Comparison of ENCODE assay signal across 9 cellular contexts in the genomic region with DNA sequence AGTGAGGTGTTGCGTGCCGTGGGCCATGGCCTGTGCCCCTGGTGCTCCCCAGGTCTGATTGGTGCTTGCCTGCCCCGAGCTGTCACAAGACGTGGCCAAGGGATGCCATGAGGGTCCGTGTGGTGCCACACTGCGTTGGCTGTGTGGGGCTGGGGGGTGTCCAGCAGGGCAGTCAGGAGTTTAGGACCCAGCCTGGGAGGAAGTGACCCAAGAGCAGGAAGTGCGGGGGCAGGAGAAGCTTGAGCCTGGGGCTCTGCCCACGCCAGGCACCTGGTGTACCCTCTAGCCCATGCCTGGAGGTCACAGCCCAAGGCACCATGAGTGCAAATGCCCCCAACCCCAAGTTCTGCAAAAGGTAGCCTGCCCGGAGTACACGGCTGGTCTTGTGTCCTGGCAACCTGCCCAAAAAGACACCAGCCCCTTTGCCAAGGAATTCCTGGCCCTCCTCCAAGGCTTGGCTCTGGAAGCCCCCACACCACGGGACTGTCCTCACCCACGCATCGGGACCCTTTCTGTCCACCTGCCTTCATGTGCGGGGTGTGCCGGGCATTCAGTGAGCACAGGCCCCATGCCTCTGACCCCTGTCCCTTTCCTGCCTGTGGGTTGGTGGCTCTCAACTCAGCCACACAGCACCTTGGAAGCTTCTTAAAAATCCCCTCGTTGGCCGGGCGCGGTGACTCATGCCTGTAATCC. TPM values are rescaled to one million over a fixed set of nuclear protein-coding genes. Genes with fewer than 3 reads are reported as not detected.
DNase-seq lines count a peak whose midpoint lies in the region; ATAC-seq and TF ChIP-seq lines count a peak whose summit lies in the region.
"Had no signal": no experiment of that assay in that cellular context is flagged by ENCODE, and none has a peak within 500 bp of the region (broad histone marks: within the 10 kb centered on the region; RNA-seq: fewer than 3 reads in every experiment).

No MANE protein-coding gene starts in this region.

- H3K27me3 Mint-ChIP-seq in MCF 10A (ENCODE audit: insufficient read depth, unreplicated experiment) (no peaks in the 10 kb centered on the region), memory B cell (no peaks in the 10 kb centered on the region)

- no peaks in the 10 kb centered on the region for H3K27me3 ChIP-seq in brain microvascular endothelial cell (replicated peaks)

- intact Hi-C loops in Right ventricle myocardium inferior (cut with DNase I) = no loop called here
- intact Hi-C loops in cardiac septum (cut with DNase I) = loop anchor here (5.0 kb wide), 1 partner anchor 34 kb away; the partner anchor contains the start of genes CHAF1A and SH3GL1
- intact Hi-C loops in MCF 10A (cut with micrococcal nuclease) = no loop called here

- H3K4me3 ChIP-seq in brain microvascular endothelial cell (ENCODE audit: low read depth, low read length) = no peak overlapping the region

- H3K4me1 Mint-ChIP-seq in MCF 10A (ENCODE audit: insufficient read depth, unreplicated experiment) (peaks cover 11% of the 10 kb centered on the region), memory B cell (peaks cover 35% of the 10 kb centered on the region)

- in situ Hi-C loops in brain microvascular endothelial cell (cut with HindIII; ENCODE audit: low pct_ligation_motif_present, low sequenced_read_pairs) = no loop called here

- no TSS peak for BruUV-seq in MCF 10A (replicated peaks; lab: Mats Ljungman, UMichigan)

- H3K4me3 Mint-ChIP-seq in MCF 10A (ENCODE audit: unreplicated experiment) = peak overlapping the region; percentile 73
- peak overlapping the region; percentile 78 for H3K4me3 Mint-ChIP-seq in memory B cell

- H3K36me3 Mint-ChIP-seq in MCF 10A (ENCODE audit: insufficient read depth, unreplicated experiment) (peaks cover 63% of the 10 kb centered on the region), memory B cell (peaks cover 3% of the 10 kb centered on the region)

- H3K27ac Mint-ChIP-seq in MCF 10A (ENCODE audit: low read depth, unreplicated experiment) (peak overlapping the region; percentile 85), memory B cell (peak overlapping the region; percentile 93)

- H3K27ac ChIP-seq in brain microvascular endothelial cell = no peak overlapping the region
- H3K27ac ChIP-seq: VCaP had no signal

- POLR2A ChIA-PET in MCF 10A (lab: Yijun Ruan, JAX) = interaction anchor here (0.8 to 2.3 kb wide), 7 partner anchors 9 to 33 kb away, joined by 3 to 22 read pairs (median 4); partner anchors contain the start of genes CHAF1A, MPND and SH3GL1

- peaks cover 42% of the 10 kb centered on the region for H3K36me3 ChIP-seq in brain microvascular endothelial cell (replicated peaks)

- H3K9me3 Mint-ChIP-seq in MCF 10A (ENCODE audit: unreplicated experiment) (no peaks in the 10 kb centered on the region), memory B cell (no peaks in the 10 kb centered on the region)

- CTCF ChIA-PET in MCF 10A (lab: Yijun Ruan, JAX) = interaction anchor here (0.6 to 1.1 kb wide), 6 partner anchors 8 to 32 kb away, joined by 3 to 4 read pairs (median 4); partner anchors contain the start of gene MPND

- no peak for TF ChIP-seq CTCF in MCF 10A (IDR thresholded peaks at IDR 0.05; ENCODE audit: unreplicated experiment)
- no peak for TF ChIP-seq CTCF in brain microvascular endothelial cell (IDR thresholded peaks at IDR 0.05; ENCODE audit: low read depth, low read length, missing control alignments)

- ATAC-seq in Right ventricle myocardium inferior = peak; percentile 1
- ATAC-seq in memory B cell (ENCODE audit: low read depth) = peak; percentile 4

- DNase-seq in Right ventricle myocardium inferior (ENCODE audit: missing footprints) (no peak), cardiac septum (ENCODE audit: low spot score) (no peak), MCF 10A (ENCODE audit: unreplicated experiment) (peak; percentile 52), memory B cell (ENCODE audit: low spot score in 2 of 2) (no peak), brain microvascular endothelial cell (no peak), NOMO-1 (lab: John Stamatoyannopoulos, UW; ENCODE audit: unreplicated experiment in 2 of 2) (no peak)
- DNase-seq in activated CD4-positive, CD25-positive, alpha-beta regulatory T cell (lab: John Stamatoyannopoulos, UW) = no peak
- no peak for DNase-seq in stimulated activated CD4-positive, alpha-beta T cell treated with anti-CD3 and anti-CD28 coated beads, Interleukin-1b, Interleukin-23, amount 100 ng/mL, for 48 hours

RNA-seq across cellular contexts. Expression of gene MPND, which starts 24.9 kb away (rescaled TPM):
- total RNA-seq in Right ventricle myocardium inferior (21.0 TPM), cardiac septum (14.9 TPM), MCF 10A (2022) (2.4 and 7.2 TPM in 2 replicates)

RNA-seq across cellular contexts. Expression of gene STAP2, which starts 29.6 kb away (rescaled TPM):
- 4.3 TPM for total RNA-seq in Right ventricle myocardium inferior
- total RNA-seq in cardiac septum = 0.83 TPM
- 14.8 and 20.3 TPM in 2 replicates for total RNA-seq in MCF 10A (2022)

RNA-seq across cellular contexts. Expression of gene SH3GL1, which starts 32.1 kb away (rescaled TPM):
- 22.0 TPM for total RNA-seq in Right ventricle myocardium inferior
- total RNA-seq in cardiac septum = 22.0 TPM
- total RNA-seq in MCF 10A (2022) = 94.4 and 106 TPM in 2 replicates

RNA-seq across cellular contexts. Expression of gene CHAF1A, which starts 34.2 kb away (rescaled TPM):
- total RNA-seq in Right ventricle myocardium inferior = 5.9 TPM
- total RNA-seq in cardiac septum = 5.1 TPM
- 15.3 and 16.7 TPM in 2 replicates for total RNA-seq in MCF 10A (2022)
